1 cellular context compared by ENCODE assay signal in the genomic region with DNA sequence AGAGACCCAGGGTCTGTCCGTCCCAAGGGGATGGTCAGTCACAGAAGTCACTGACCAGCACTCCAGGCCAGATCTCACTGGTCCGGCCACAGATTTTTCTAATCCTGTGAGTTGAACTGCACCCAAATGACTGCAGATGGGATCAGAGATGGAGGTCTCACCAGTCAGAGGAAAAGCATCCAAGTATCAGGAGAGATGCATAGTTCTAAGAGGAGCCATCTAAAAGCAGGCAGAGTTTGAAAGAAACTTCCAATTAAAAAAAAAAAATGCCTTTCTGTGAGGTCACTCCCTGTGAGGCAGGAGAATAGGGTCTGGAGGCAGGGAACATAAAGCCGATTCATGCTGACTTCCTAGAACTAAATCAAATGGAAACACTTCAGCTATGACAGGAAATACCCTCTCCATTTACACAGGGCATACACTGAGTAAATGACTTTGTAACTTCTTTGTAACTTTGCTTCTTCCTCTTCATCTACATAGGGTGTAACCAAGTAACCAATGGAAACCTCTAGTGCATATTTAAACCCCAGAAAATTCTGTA.
TF ChIP-seq lines count a peak whose summit lies in the region.

No MANE protein-coding gene starts in this region.

TF ChIP-seq in SK-N-SH, 30 proteins besides CTCF, POLR2A, EP300 and RAD21 (continued from another document):
- TF ChIP-seq, protein P1, sequence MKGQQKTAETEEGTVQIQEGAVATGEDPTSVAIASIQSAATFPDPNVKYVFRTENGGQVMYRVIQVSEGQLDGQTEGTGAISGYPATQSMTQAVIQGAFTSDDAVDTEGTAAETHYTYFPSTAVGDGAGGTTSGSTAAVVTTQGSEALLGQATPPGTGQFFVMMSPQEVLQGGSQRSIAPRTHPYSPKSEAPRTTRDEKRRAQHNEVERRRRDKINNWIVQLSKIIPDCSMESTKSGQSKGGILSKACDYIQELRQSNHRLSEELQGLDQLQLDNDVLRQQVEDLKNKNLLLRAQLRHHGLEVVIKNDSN (IDR thresholded peaks at IDR 0.05; ENCODE audit: borderline replicate concordance, low read depth): no peak
- TF ChIP-seq, protein P2, sequence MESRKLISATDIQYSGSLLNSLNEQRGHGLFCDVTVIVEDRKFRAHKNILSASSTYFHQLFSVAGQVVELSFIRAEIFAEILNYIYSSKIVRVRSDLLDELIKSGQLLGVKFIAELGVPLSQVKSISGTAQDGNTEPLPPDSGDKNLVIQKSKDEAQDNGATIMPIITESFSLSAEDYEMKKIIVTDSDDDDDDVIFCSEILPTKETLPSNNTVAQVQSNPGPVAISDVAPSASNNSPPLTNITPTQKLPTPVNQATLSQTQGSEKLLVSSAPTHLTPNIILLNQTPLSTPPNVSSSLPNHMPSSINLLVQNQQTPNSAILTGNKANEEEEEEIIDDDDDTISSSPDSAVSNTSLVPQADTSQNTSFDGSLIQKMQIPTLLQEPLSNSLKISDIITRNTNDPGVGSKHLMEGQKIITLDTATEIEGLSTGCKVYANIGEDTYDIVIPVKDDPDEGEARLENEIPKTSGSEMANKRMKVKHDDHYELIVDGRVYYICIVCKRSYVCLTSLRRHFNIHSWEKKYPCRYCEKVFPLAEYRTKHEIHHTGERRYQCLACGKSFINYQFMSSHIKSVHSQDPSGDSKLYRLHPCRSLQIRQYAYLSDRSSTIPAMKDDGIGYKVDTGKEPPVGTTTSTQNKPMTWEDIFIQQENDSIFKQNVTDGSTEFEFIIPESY (IDR thresholded peaks at IDR 0.05; ENCODE audit: borderline replicate concordance, low read depth): no peak
- peak; percentile 88 for TF ChIP-seq TCF12 (IDR thresholded peaks at IDR 0.05)
- no peak for TF ChIP-seq GABPA (IDR thresholded peaks at IDR 0.05; ENCODE audit: low read depth)
- TF ChIP-seq MXI1 (IDR thresholded peaks at IDR 0.05; ENCODE audit: low read depth, low read length): no peak
- peak; percentile 61 for TF ChIP-seq TEAD4 (IDR thresholded peaks at IDR 0.05; ENCODE audit: borderline replicate concordance, insufficient read depth)
- TF ChIP-seq, protein P3, sequence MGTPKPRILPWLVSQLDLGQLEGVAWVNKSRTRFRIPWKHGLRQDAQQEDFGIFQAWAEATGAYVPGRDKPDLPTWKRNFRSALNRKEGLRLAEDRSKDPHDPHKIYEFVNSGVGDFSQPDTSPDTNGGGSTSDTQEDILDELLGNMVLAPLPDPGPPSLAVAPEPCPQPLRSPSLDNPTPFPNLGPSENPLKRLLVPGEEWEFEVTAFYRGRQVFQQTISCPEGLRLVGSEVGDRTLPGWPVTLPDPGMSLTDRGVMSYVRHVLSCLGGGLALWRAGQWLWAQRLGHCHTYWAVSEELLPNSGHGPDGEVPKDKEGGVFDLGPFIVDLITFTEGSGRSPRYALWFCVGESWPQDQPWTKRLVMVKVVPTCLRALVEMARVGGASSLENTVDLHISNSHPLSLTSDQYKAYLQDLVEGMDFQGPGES (IDR thresholded peaks at IDR 0.05; ENCODE audit: low read depth, low read length): no peak
- TF ChIP-seq, protein P4, sequence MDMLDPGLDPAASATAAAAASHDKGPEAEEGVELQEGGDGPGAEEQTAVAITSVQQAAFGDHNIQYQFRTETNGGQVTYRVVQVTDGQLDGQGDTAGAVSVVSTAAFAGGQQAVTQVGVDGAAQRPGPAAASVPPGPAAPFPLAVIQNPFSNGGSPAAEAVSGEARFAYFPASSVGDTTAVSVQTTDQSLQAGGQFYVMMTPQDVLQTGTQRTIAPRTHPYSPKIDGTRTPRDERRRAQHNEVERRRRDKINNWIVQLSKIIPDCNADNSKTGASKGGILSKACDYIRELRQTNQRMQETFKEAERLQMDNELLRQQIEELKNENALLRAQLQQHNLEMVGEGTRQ (IDR thresholded peaks at IDR 0.05; ENCODE audit: borderline replicate concordance, low read depth, low read length): no peak
- TF ChIP-seq RCOR1 (IDR thresholded peaks at IDR 0.05; ENCODE audit: low read length): no peak
- TF ChIP-seq EZH2phosphoT487 (IDR thresholded peaks at IDR 0.05; ENCODE audit: borderline replicate concordance, low read depth): no peak
- TF ChIP-seq POLR2AphosphoS5 (IDR thresholded peaks at IDR 0.05; ENCODE audit: low read depth, low read length): no peak; the same call in 1 of the 2 replicates
- no peak for TF ChIP-seq SIN3A (IDR thresholded peaks at IDR 0.05; ENCODE audit: borderline replicate concordance, low read depth, low read length)
- TF ChIP-seq RXRA (IDR thresholded peaks at IDR 0.05; ENCODE audit: borderline replicate concordance, low read depth): peak; percentile 40; the same call in 1 of the 2 replicates
- no peak for TF ChIP-seq YY1 (IDR thresholded peaks at IDR 0.05; ENCODE audit: low read depth)
- 0 out of 2 replicates have a peak, but pooled peaks have one; percentile 22 for TF ChIP-seq ELF1 (IDR thresholded peaks at IDR 0.05)
- peak; percentile 75 for TF ChIP-seq NFIC (IDR thresholded peaks at IDR 0.05; ENCODE audit: borderline replicate concordance)
- TF ChIP-seq FOXM1 (IDR thresholded peaks at IDR 0.05; ENCODE audit: low read depth): peak; percentile 63; the same call in 1 of the 2 replicates
- TF ChIP-seq FOSL2 (IDR thresholded peaks at IDR 0.05; ENCODE audit: borderline replicate concordance, low read depth): peak; percentile 67
